In genomic region chr2:181332044-181332443, GRCh38 we compare ENCODE assay signal across 31 cellular contexts.
"Had no signal": no experiment of that assay in that cellular context is flagged by ENCODE, and none has a peak within 500 bp of the region (broad histone marks: within the 10 kb centered on the region; RNA-seq: fewer than 3 reads in every experiment).

No MANE protein-coding gene starts in this region.

- H3K4me2 ChIP-seq: neural progenitor cell, smooth muscle cell had no signal

- H3K27me3 ChIP-seq: neural progenitor cell, ovary, right lobe of liver, sigmoid colon, spleen, stomach, thyroid gland, tibial nerve, upper lobe of left lung, vagina had no signal

- DNase-seq: naive thymus-derived CD4-positive, alpha-beta T cell; natural killer cell; occipital lobe; ovary; posterior cingulate gyrus; psoas muscle; right cardiac atrium; right lobe of liver; sigmoid colon; spleen; stimulated activated CD4-positive, alpha-beta T cell treated with anti-CD3 and anti-CD28 coated beads, Interleukin-12 subunit alpha, Interleukin-12 subunit beta, amount 100 ng/mL, for 4 hours; stimulated activated CD4-positive, alpha-beta T cell treated with anti-CD3 and anti-CD28 coated beads, Interleukin-1b, Interleukin-23, amount 100 ng/mL, for 48 hours; stimulated activated CD4-positive, alpha-beta T cell treated with anti-CD3 and anti-CD28 coated beads, Interleukin-4, amount 100 ng/mL, for 1 hour; stimulated activated CD4-positive, alpha-beta T cell treated with anti-CD3 and anti-CD28 coated beads, Interleukin-4, amount 100 ng/mL, for 4 hours; stimulated activated CD8-positive, alpha-beta memory T cell treated with anti-CD3 and anti-CD28 coated beads, Interleukin-4, amount 100 ng/mL, for 48 hours; stimulated activated naive B cell treated with anti-CD40 and anti-IgM and Interleukin-4, amounts not matched to agents 10 μg/mL and 1 μg/mL and 100 μg/mL, for 72 hours; stimulated activated naive CD4-positive, alpha-beta T cell treated with Interleukin-2 at 50 U/mL for 16 hours; stomach; thyroid gland; trophoblast cell; upper lobe of left lung had no signal

- H3K79me2 ChIP-seq: parathyroid adenoma had no signal

- H3K27ac ChIP-seq: neural progenitor cell, ovary, parathyroid adenoma, psoas muscle, right lobe of liver, sigmoid colon, skin epidermis, spleen, stomach, thoracic aorta, thyroid gland, tibial nerve, upper lobe of left lung, vagina had no signal

- H2AFZ ChIP-seq: neural progenitor cell, parathyroid adenoma had no signal

- H3K36me3 ChIP-seq: neural progenitor cell, ovary, right lobe of liver, sigmoid colon, spleen, stomach, thoracic aorta, thyroid gland, tibial nerve, upper lobe of left lung, vagina had no signal

- H3K9me3 ChIP-seq: ovary, psoas muscle, right lobe of liver, sigmoid colon, thoracic aorta, thyroid gland, tibial nerve, upper lobe of left lung, vagina had no signal

- H3K4me1 ChIP-seq: parathyroid adenoma, psoas muscle, right lobe of liver, sigmoid colon, stomach, thyroid gland, tibial nerve, upper lobe of left lung, vagina had no signal

- H3K27ac Mint-ChIP-seq: natural killer cell; nephron; neural progenitor cell; progenitor cell of endocrine pancreas; stimulated activated naive B cell treated with anti-CD40 and anti-IgM and Interleukin-4, amounts not matched to agents 10 μg/mL and 1 μg/mL and 100 μg/mL, for 72 hours; stimulated activated naive CD8-positive, alpha-beta T cell treated with anti-CD3 and anti-CD28 coated beads, Interleukin-15, Interleukin-2, amounts not matched to agents 100 ng/mL and 50 ng/mL, for 24 hours had no signal

- H3K36me3 Mint-ChIP-seq: neural progenitor cell had no signal

- H3K27me3 Mint-ChIP-seq: naive thymus-derived CD4-positive, alpha-beta T cell; progenitor cell of endocrine pancreas; stimulated activated naive B cell treated with anti-CD40 and anti-IgM and Interleukin-4, amounts not matched to agents 10 μg/mL and 1 μg/mL and 100 μg/mL, for 72 hours; stimulated activated naive CD8-positive, alpha-beta T cell treated with anti-CD3 and anti-CD28 coated beads, Interleukin-15, Interleukin-2, amounts not matched to agents 100 ng/mL and 50 ng/mL, for 24 hours had no signal

- H3K9me3 Mint-ChIP-seq: natural killer cell had no signal

- H3K4me3 ChIP-seq: neural progenitor cell, ovary, psoas muscle, right lobe of liver, sigmoid colon, skin epidermis, smooth muscle cell, spleen, stomach, thoracic aorta, thyroid gland, tibial nerve, upper lobe of left lung, vagina had no signal

- H3K9ac ChIP-seq: neural progenitor cell, parathyroid adenoma had no signal

- ATAC-seq: naive thymus-derived CD4-positive, alpha-beta T cell; natural killer cell; psoas muscle; right cardiac atrium; right lobe of liver; stimulated activated naive B cell treated with anti-CD40 and anti-IgM and Interleukin-4, amounts not matched to agents 10 μg/mL and 1 μg/mL and 100 μg/mL, for 72 hours had no signal

- H3K4me3 Mint-ChIP-seq: naive thymus-derived CD4-positive, alpha-beta T cell; natural killer cell; nephron; neural progenitor cell; stimulated activated naive B cell treated with anti-CD40 and anti-IgM and Interleukin-4, amounts not matched to agents 10 μg/mL and 1 μg/mL and 100 μg/mL, for 72 hours; stimulated activated naive CD8-positive, alpha-beta T cell treated with anti-CD3 and anti-CD28 coated beads, Interleukin-15, Interleukin-2, amounts not matched to agents 100 ng/mL and 50 ng/mL, for 24 hours had no signal

- H3K4me1 Mint-ChIP-seq: natural killer cell, nephron had no signal
